18 cellular contexts compared by ENCODE assay signal in the genomic region with DNA sequence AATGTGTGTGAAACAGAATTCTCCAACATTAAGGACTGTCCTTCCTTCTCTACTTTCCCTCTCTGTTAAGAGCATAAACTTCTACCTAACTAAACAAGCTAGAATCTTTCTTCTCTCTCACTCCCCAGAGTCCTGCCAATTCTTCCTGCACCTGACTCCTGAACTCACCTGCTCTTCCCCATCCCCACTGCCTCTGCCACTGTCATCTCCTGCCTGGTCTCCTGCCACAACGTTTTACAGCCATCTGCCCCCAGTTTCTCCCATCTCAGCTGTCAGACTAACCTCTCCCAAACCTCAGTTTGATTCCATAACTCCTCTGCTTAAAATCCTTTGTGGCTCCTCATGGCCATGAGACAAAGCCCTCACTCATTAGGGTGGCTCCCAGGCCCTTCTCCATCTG.
"Had no signal": no experiment of that assay in that cellular context is flagged by ENCODE, and none has a peak within 500 bp of the region (broad histone marks: within the 10 kb centered on the region; RNA-seq: fewer than 3 reads in every experiment).

No MANE protein-coding gene starts in this region.

- H3K36me3 Mint-ChIP-seq: activated naive CD4-positive, alpha-beta T cell treated with anti-CD3 and anti-CD28 coated beads, Interleukin-2, amount 50 U/mL, for 24 hours; T-cell had no signal

- H3K27me3 Mint-ChIP-seq: activated naive CD4-positive, alpha-beta T cell treated with anti-CD3 and anti-CD28 coated beads, Interleukin-2, amount 50 U/mL, for 24 hours; T-cell had no signal

- DNase-seq: activated CD4-positive, alpha-beta T cell treated with anti-CD3 and anti-CD28 coated beads for 4 hours; activated CD8-positive, alpha-beta memory T cell treated with anti-CD3 and anti-CD28 coated beads, Interleukin-2, amount 50 U/mL, for 48 hours; activated CD8-positive, alpha-beta T cell treated with anti-CD3 and anti-CD28 coated beads, Interleukin-2, amount 10 ng/mL, durations not matched to agents 7 days and 5 days; activated effector memory CD4-positive, alpha-beta T cell treated with Interleukin-2 at 50 U/mL for 16 hours; activated naive CD4-positive, alpha-beta T cell; activated T-cell treated with anti-CD3 and anti-CD28 coated beads, Interleukin-2, amount 50 U/mL, for 1 hour; body of pancreas; NCI-H1092 treated with DMSO at 0.1 percent for 48 hours; NCI-H1417 treated with DMSO at 0.1 percent for 48 hours; NCI-H187 treated with DMSO at 0.1 percent for 48 hours; NCI-H2081 treated with DMSO at 0.1 percent for 48 hours; NCI-H226; NCI-H510A; NCI-H526 treated with DMSO at 0.1 percent for 48 hours; SIG-M5; T-cell; T-helper 2 cell had no signal

- H3K4me3 Mint-ChIP-seq: activated CD8-positive, alpha-beta T cell treated with anti-CD3 and anti-CD28 coated beads, Interleukin-2, amount 10 ng/mL, durations not matched to agents 7 days and 5 days; activated naive CD4-positive, alpha-beta T cell treated with anti-CD3 and anti-CD28 coated beads, Interleukin-2, amount 50 U/mL, for 24 hours; T-cell had no signal

- H3K27ac Mint-ChIP-seq: activated CD8-positive, alpha-beta T cell treated with anti-CD3 and anti-CD28 coated beads, Interleukin-2, amount 10 ng/mL, durations not matched to agents 7 days and 5 days; T-cell had no signal

- H3K9me3 Mint-ChIP-seq: activated naive CD4-positive, alpha-beta T cell treated with anti-CD3 and anti-CD28 coated beads, Interleukin-2, amount 50 U/mL, for 24 hours had no signal

- H3K4me1 Mint-ChIP-seq: activated naive CD4-positive, alpha-beta T cell treated with anti-CD3 and anti-CD28 coated beads, Interleukin-2, amount 50 U/mL, for 24 hours; T-cell had no signal
